In the genomic region with DNA sequence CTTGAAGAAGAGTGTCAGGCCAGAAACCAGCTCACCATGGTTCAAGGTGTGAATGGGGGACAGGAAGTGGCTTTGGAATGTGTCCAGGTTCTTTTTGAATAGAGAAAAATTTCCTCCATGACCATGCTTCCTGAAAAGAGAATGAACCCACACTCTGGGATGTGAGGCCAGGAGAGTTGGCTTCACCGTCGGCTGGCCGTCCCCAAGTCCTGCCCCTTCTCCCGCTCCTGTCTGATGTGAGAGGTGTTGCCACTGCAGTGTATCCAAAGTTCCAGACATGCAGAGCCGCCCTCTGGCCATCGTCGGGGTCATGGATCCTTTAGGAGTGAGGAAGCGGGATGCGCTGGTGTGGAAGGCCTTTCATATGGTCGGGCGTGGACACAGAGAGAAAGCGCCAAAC, we compare ENCODE assay signal across 18 cellular contexts.
DNase-seq lines count a peak whose midpoint lies in the region; ATAC-seq and TF ChIP-seq lines count a peak whose summit lies in the region.
"Had no signal": no experiment of that assay in that cellular context is flagged by ENCODE, and none has a peak within 500 bp of the region (broad histone marks: within the 10 kb centered on the region; RNA-seq: fewer than 3 reads in every experiment).

No MANE protein-coding gene starts in this region.

- H2AFZ ChIP-seq in fibroblast of lung (ENCODE audit: low read length) = no peak overlapping the region

- H3K79me2 ChIP-seq in fibroblast of lung (ENCODE audit: control insufficient read depth, insufficient read depth, low read length) = peaks cover 4% of the 10 kb centered on the region

- H3K4me2 ChIP-seq in fibroblast of lung (ENCODE audit: extremely low read depth, insufficient read depth, low read length) = no peak overlapping the region

- POLR2A ChIA-PET in RWPE1 (lab: Yijun Ruan, JAX; ENCODE audit: low non-redundant PET) = no interaction called here

- peak overlapping the region; percentile 54 for H3K27ac ChIP-seq in RWPE1
- H3K27ac ChIP-seq in fibroblast of lung (ENCODE audit: insufficient read depth, low read length) = peak overlapping the region; percentile 66
- H3K27ac ChIP-seq in rectal smooth muscle tissue (ENCODE audit: low read depth, low read length) = peak overlapping the region; percentile 72
- H3K27ac ChIP-seq: suprapubic skin had no signal

- H3K4me1 ChIP-seq in fibroblast of lung (ENCODE audit: control insufficient read depth, extremely low read depth, insufficient read depth, low read length) = peaks cover 67% of the 10 kb centered on the region
- H3K4me1 ChIP-seq in rectal smooth muscle tissue (ENCODE audit: control insufficient read depth, insufficient read depth, low read length) = peaks cover 58% of the 10 kb centered on the region

- ATAC-seq in GM18868 (IDR thresholded peaks at IDR 0.05; ENCODE audit: unreplicated experiment) = no peak
- ATAC-seq in GM18505 (IDR thresholded peaks at IDR 0.05; ENCODE audit: unreplicated experiment) = no peak
- no peak for ATAC-seq in GM21786 (IDR thresholded peaks at IDR 0.05; ENCODE audit: unreplicated experiment)
- ATAC-seq: Panc1, T-helper 17 cell had no signal

- H4K20me1 ChIP-seq in fibroblast of lung (ENCODE audit: control insufficient read depth, extremely low read depth, insufficient read depth, low read length) = no peaks in the 10 kb centered on the region

- H3K36me3 ChIP-seq in fibroblast of lung (ENCODE audit: control insufficient read depth, insufficient read depth, low read length) (no peaks in the 10 kb centered on the region), rectal smooth muscle tissue (ENCODE audit: control insufficient read depth, insufficient read depth, low read length) (no peaks in the 10 kb centered on the region)
- H3K36me3 ChIP-seq: suprapubic skin had no signal

- no peaks in the 10 kb centered on the region for H3K27me3 ChIP-seq in fibroblast of lung (ENCODE audit: control insufficient read depth, insufficient read depth, low read length)
- H3K27me3 ChIP-seq in rectal smooth muscle tissue (ENCODE audit: control insufficient read depth, insufficient read depth, low read length) = no peaks in the 10 kb centered on the region
- H3K27me3 ChIP-seq: suprapubic skin had no signal

- CTCF ChIA-PET in RWPE1 (lab: Yijun Ruan, JAX) = no interaction called here

- no peak for TF ChIP-seq POLR2A in GM18505 (IDR thresholded peaks at IDR 0.05; ENCODE audit: borderline replicate concordance, extremely low read depth, insufficient read depth, insufficient read length)

- H3K4me3 ChIP-seq in fibroblast of lung (replicated peaks in 1 of 4; ENCODE audit: control extremely low read depth in 1 of 4, insufficient read depth in 1 of 4, low read depth in 3 of 4, low read length in 4 of 4) (no peak overlapping the region), rectal smooth muscle tissue (ENCODE audit: low read length) (no peak overlapping the region)
- H3K4me3 ChIP-seq: suprapubic skin had no signal

- H3K9me3 ChIP-seq in fibroblast of lung (ENCODE audit: control insufficient read depth, insufficient read depth, low read depth, low read length) = no peaks in the 10 kb centered on the region
- H3K9me3 ChIP-seq: suprapubic skin had no signal

- H3K9ac ChIP-seq in fibroblast of lung (ENCODE audit: insufficient read depth, low read length) (no peak overlapping the region), rectal smooth muscle tissue (ENCODE audit: low read length) (no peak overlapping the region)

- DNase-seq in A172 (ENCODE audit: low spot score) (peak; percentile 75), RWPE1 (ENCODE audit: low spot score) (no peak), fibroblast of lung (ENCODE audit: low read depth in 2 of 2) (peak in 1 of 2 donors; percentile 41), activated gamma-delta T cell (lab: John Stamatoyannopoulos, UW) (no peak)
- DNase-seq: activated CD4-positive, alpha-beta T cell treated with anti-CD3 and anti-CD28 coated beads for 1 hour; activated naive CD4-positive, alpha-beta T cell treated with anti-CD3 and anti-CD28 coated beads for 36 hours; effector memory CD4-positive, alpha-beta T cell; foreskin melanocyte; NCI-H1694 treated with DMSO at 0.1 percent for 48 hours; NCI-H524; occipital lobe; T-helper 17 cell had no signal

- no peak for TF ChIP-seq CTCF in RWPE1 (conservative IDR thresholded peaks at IDR 0.05; ENCODE audit: low read depth)
- no peak for TF ChIP-seq CTCF in fibroblast of lung (conservative IDR thresholded peaks at IDR 0.05 in 1 of 2, IDR thresholded peaks at IDR 0.05 in 1 of 2; ENCODE audit: low read depth in 1 of 2, low read length in 2 of 2)
